In genomic region chr12:67358686-67359374, GRCh38 we compare ENCODE assay signal across 1 cellular context.
TF ChIP-seq lines count a peak whose summit lies in the region.

No MANE protein-coding gene starts in this region.

TF ChIP-seq in HEK293, 187 proteins besides CTCF, POLR2A, EP300 and RAD21 (continued from another document):
- TF ChIP-seq ZBTB49 (tag by site-specific recombination; IDR thresholded peaks at IDR 0.05; ENCODE audit: low read depth) (no peak), EGR2 (tag by site-specific recombination; IDR thresholded peaks at IDR 0.05; ENCODE audit: low read depth) (no peak), ZNF501 (tag by site-specific recombination; IDR thresholded peaks at IDR 0.05) (no peak), ZNF654 (tag by site-specific recombination; IDR thresholded peaks at IDR 0.05; ENCODE audit: low read depth) (no peak), ZNF555 (tag by site-specific recombination; conservative IDR thresholded peaks at IDR 0.05) (no peak), ZEB2 (tag by site-specific recombination; IDR thresholded peaks at IDR 0.05) (no peak), ZNF266 (tag by site-specific recombination; IDR thresholded peaks at IDR 0.05; ENCODE audit: low read depth) (no peak), ZNF433 (tag by site-specific recombination; IDR thresholded peaks at IDR 0.05; ENCODE audit: low read depth) (no peak), SCRT1 (tag by site-specific recombination; IDR thresholded peaks at IDR 0.05; ENCODE audit: borderline replicate concordance) (no peak), ZNF324 (tag by site-specific recombination; IDR thresholded peaks at IDR 0.05) (no peak), ZNF488 (tag by site-specific recombination; IDR thresholded peaks at IDR 0.05) (no peak)
